21 cellular contexts compared by ENCODE assay signal in the genomic region with DNA sequence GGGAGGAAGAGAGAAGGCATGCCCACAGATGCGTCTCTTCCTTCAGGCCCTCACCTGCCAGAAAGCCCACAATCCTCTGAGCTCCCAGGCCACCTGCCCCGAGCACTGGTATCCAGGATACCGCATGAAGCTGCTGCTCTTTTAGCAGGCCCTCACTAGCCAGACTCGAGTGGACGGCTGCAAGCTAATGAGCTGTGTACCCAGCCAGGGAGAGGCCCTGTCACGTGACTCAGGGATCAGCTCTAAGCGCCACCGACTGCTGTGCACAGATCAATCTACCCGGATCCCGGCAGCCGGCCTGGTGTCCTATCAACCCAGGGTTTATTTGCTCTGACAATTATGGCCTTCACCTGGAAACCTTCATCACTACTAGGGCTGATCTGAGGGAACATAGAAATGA. TPM values are rescaled to one million over a fixed set of nuclear protein-coding genes. Genes with fewer than 3 reads are reported as not detected.
DNase-seq lines count a peak whose midpoint lies in the region; ATAC-seq and TF ChIP-seq lines count a peak whose summit lies in the region.
"Had no signal": no experiment of that assay in that cellular context is flagged by ENCODE, and none has a peak within 500 bp of the region (broad histone marks: within the 10 kb centered on the region; RNA-seq: fewer than 3 reads in every experiment).

No MANE protein-coding gene starts in this region.

- intact Hi-C loops in activated CD4-positive, alpha-beta memory T cell treated with anti-CD3 and anti-CD28 coated beads for 36 hours (cut with micrococcal nuclease) = no loop called here
- intact Hi-C loops in PC-3 (cut with micrococcal nuclease) = no loop called here

- no peaks in the 10 kb centered on the region for H3K9me2 ChIP-seq in PC-3 (replicated peaks; ENCODE audit: low read length)

- H3K4me1 Mint-ChIP-seq in activated CD4-positive, alpha-beta memory T cell treated with anti-CD3 and anti-CD28 coated beads for 36 hours (ENCODE audit: low read depth) = peaks cover 9% of the 10 kb centered on the region
- peaks cover 14% of the 10 kb centered on the region for H3K4me1 Mint-ChIP-seq in activated CD4-positive, alpha-beta memory T cell treated with anti-CD3 and anti-CD28 coated beads, Interleukin-2, amount 10 ng/mL, durations not matched to agents 7 days and 5 days
- H3K4me1 Mint-ChIP-seq in activated T-cell treated with anti-CD3 and anti-CD28 coated beads, Interleukin-2, amount 50 U/mL, for 72 hours (ENCODE audit: low read depth) = peaks cover 28% of the 10 kb centered on the region

- H3K4me3 ChIP-seq in PC-3 (ENCODE audit: low read length) = no peak overlapping the region
- H3K4me3 ChIP-seq: A549 had no signal

- peak; percentile 87 for ATAC-seq in left lobe of liver
- no peak for ATAC-seq in GM21717 (IDR thresholded peaks at IDR 0.05; ENCODE audit: unreplicated experiment)
- ATAC-seq in HG03565 (IDR thresholded peaks at IDR 0.05; ENCODE audit: unreplicated experiment) = no peak
- ATAC-seq in PC-3 = no peak
- ATAC-seq in activated T-cell treated with anti-CD3 and anti-CD28 coated beads, Interleukin-2, amount 50 U/mL, for 72 hours (replicated peaks in 1 of 2) = no peak
- ATAC-seq: A549; activated CD4-positive, alpha-beta T cell treated with anti-CD3 and anti-CD28 coated beads for 36 hours; activated T-cell treated with anti-CD3 and anti-CD28 coated beads, Interleukin-2, amount 50 U/mL, for 4 hours had no signal

- H3K4me1 ChIP-seq in PC-3 (ENCODE audit: insufficient read depth, low read length) = peaks cover 26% of the 10 kb centered on the region
- H3K4me1 ChIP-seq: A549 had no signal

- no peaks in the 10 kb centered on the region for H3K27me3 Mint-ChIP-seq in activated CD4-positive, alpha-beta memory T cell treated with anti-CD3 and anti-CD28 coated beads for 36 hours
- no peaks in the 10 kb centered on the region for H3K27me3 Mint-ChIP-seq in activated CD4-positive, alpha-beta memory T cell treated with anti-CD3 and anti-CD28 coated beads, Interleukin-2, amount 10 ng/mL, durations not matched to agents 7 days and 5 days
- H3K27me3 Mint-ChIP-seq in activated T-cell treated with anti-CD3 and anti-CD28 coated beads, Interleukin-2, amount 50 U/mL, for 72 hours (ENCODE audit: low read depth) = no peaks in the 10 kb centered on the region
- H3K27me3 Mint-ChIP-seq: activated CD4-positive, alpha-beta T cell treated with anti-CD3 and anti-CD28 coated beads for 36 hours; CD4-positive, alpha-beta memory T cell; type B pancreatic cell had no signal

- H3K9ac ChIP-seq in PC-3 (ENCODE audit: low read length) = no peak overlapping the region

- H3K27ac Mint-ChIP-seq in activated CD4-positive, alpha-beta memory T cell treated with anti-CD3 and anti-CD28 coated beads for 36 hours = peak overlapping the region; percentile 28
- no peak overlapping the region for H3K27ac Mint-ChIP-seq in activated CD4-positive, alpha-beta memory T cell treated with anti-CD3 and anti-CD28 coated beads, Interleukin-2, amount 10 ng/mL, durations not matched to agents 7 days and 5 days
- no peak overlapping the region for H3K27ac Mint-ChIP-seq in activated T-cell treated with anti-CD3 and anti-CD28 coated beads, Interleukin-2, amount 50 U/mL, for 72 hours
- H3K27ac Mint-ChIP-seq: activated CD4-positive, alpha-beta T cell treated with anti-CD3 and anti-CD28 coated beads for 36 hours; type B pancreatic cell had no signal

- H3K36me3 ChIP-seq in PC-3 (ENCODE audit: low read depth, low read length) = peaks cover 29% of the 10 kb centered on the region

- H4K20me1 ChIP-seq in PC-3 (ENCODE audit: low read length) = no peaks in the 10 kb centered on the region

- H3K27me3 ChIP-seq in PC-3 (ENCODE audit: low read length) = no peaks in the 10 kb centered on the region

- H2AFZ ChIP-seq in PC-3 (ENCODE audit: low read length) = no peak overlapping the region

- BruUV-seq in PC-3 (replicated peaks; lab: Mats Ljungman, UMichigan) = no TSS peak

- no peak for DNase-seq in activated CD4-positive, alpha-beta memory T cell treated with anti-CD3 and anti-CD28 coated beads for 36 hours
- DNase-seq in activated CD4-positive, alpha-beta memory T cell treated with anti-CD3 and anti-CD28 coated beads, Interleukin-2, amount 10 ng/mL, durations not matched to agents 7 days and 5 days = no peak
- DNase-seq in NCI-H748 (lab: John Stamatoyannopoulos, UW; ENCODE audit: unreplicated experiment) = peak; percentile 99
- DNase-seq in left lobe of liver (ENCODE audit: low spot score) = peak; percentile 66
- no peak for DNase-seq in PC-3
- DNase-seq in activated T-cell treated with anti-CD3 and anti-CD28 coated beads, Interleukin-2, amount 50 U/mL, for 72 hours = no peak
- DNase-seq: activated CD4-positive, alpha-beta T cell treated with anti-CD3 and anti-CD28 coated beads for 36 hours; activated T-cell treated with anti-CD3 and anti-CD28 coated beads, Interleukin-2, amount 50 U/mL, for 4 hours; CD4-positive, alpha-beta memory T cell; GDM1; kidney glomerular epithelial cell; NCI-H446 treated with DMSO at 0.1 percent for 48 hours; stimulated activated CD4-positive, alpha-beta T cell treated with anti-CD3 and anti-CD28 coated beads, Interleukin-2, amount 100 ng/mL, for 24 hours; stimulated activated CD8-positive, alpha-beta memory T cell treated with anti-CD3 and anti-CD28 coated beads, Interleukin-4, amount 100 ng/mL, for 48 hours; T-helper 2 cell had no signal

- POLR2A ChIA-PET in activated CD4-positive, alpha-beta memory T cell treated with anti-CD3 and anti-CD28 coated beads for 36 hours (lab: Charles Lee) = no interaction called here
- POLR2A ChIA-PET in activated CD4-positive, alpha-beta memory T cell treated with anti-CD3 and anti-CD28 coated beads, Interleukin-2, amount 10 ng/mL, durations not matched to agents 7 days and 5 days (lab: Charles Lee) = no interaction called here
- POLR2A ChIA-PET in PC-3 (lab: Charles Lee; ENCODE audit: unreplicated experiment) = no interaction called here

- no peak overlapping the region for H3K27ac ChIP-seq in PC-3 (ENCODE audit: low read length)
- H3K27ac ChIP-seq: A549, epithelial cell of prostate, RWPE1 had no signal

- H3K9me3 ChIP-seq in PC-3 (ENCODE audit: low read length) = no peaks in the 10 kb centered on the region
- H3K9me3 ChIP-seq: A549 had no signal

- H3K4me2 ChIP-seq in PC-3 (ENCODE audit: low read length) = no peak overlapping the region
- H3K4me2 ChIP-seq: A549 had no signal

- H3K9me3 Mint-ChIP-seq in activated CD4-positive, alpha-beta memory T cell treated with anti-CD3 and anti-CD28 coated beads for 36 hours = no peaks in the 10 kb centered on the region
- no peaks in the 10 kb centered on the region for H3K9me3 Mint-ChIP-seq in activated CD4-positive, alpha-beta memory T cell treated with anti-CD3 and anti-CD28 coated beads, Interleukin-2, amount 10 ng/mL, durations not matched to agents 7 days and 5 days
- no peaks in the 10 kb centered on the region for H3K9me3 Mint-ChIP-seq in activated T-cell treated with anti-CD3 and anti-CD28 coated beads, Interleukin-2, amount 50 U/mL, for 72 hours
- H3K9me3 Mint-ChIP-seq: activated T-cell treated with anti-CD3 and anti-CD28 coated beads, Interleukin-2, amount 50 U/mL, for 4 hours had no signal

- no peaks in the 10 kb centered on the region for H3F3A ChIP-seq in PC-3 (ENCODE audit: low read length, unreplicated experiment)

- H3K36me3 Mint-ChIP-seq in activated CD4-positive, alpha-beta memory T cell treated with anti-CD3 and anti-CD28 coated beads for 36 hours = peaks cover 47% of the 10 kb centered on the region
- H3K36me3 Mint-ChIP-seq in activated CD4-positive, alpha-beta memory T cell treated with anti-CD3 and anti-CD28 coated beads, Interleukin-2, amount 10 ng/mL, durations not matched to agents 7 days and 5 days (ENCODE audit: low read depth) = peaks cover 71% of the 10 kb centered on the region
- peaks cover 16 to 25% of the 10 kb centered on the region in 2 donors for H3K36me3 Mint-ChIP-seq in activated T-cell treated with anti-CD3 and anti-CD28 coated beads, Interleukin-2, amount 50 U/mL, for 72 hours (ENCODE audit: insufficient read depth in 2 of 2)

- TF ChIP-seq CTCF in PC-3 (conservative IDR thresholded peaks at IDR 0.05; ENCODE audit: low read depth, low read length) = no peak

- CTCF ChIA-PET in activated CD4-positive, alpha-beta memory T cell treated with anti-CD3 and anti-CD28 coated beads for 36 hours (lab: Charles Lee) = no interaction called here
- CTCF ChIA-PET in activated CD4-positive, alpha-beta memory T cell treated with anti-CD3 and anti-CD28 coated beads, Interleukin-2, amount 10 ng/mL, durations not matched to agents 7 days and 5 days (lab: Charles Lee) = no interaction called here
- CTCF ChIA-PET in PC-3 (lab: Charles Lee) = no interaction called here

- no peaks in the 10 kb centered on the region for H3K79me2 ChIP-seq in PC-3 (ENCODE audit: low read length)

- H3K4me3 Mint-ChIP-seq in activated CD4-positive, alpha-beta memory T cell treated with anti-CD3 and anti-CD28 coated beads for 36 hours = no peak overlapping the region
- no peak overlapping the region for H3K4me3 Mint-ChIP-seq in activated CD4-positive, alpha-beta memory T cell treated with anti-CD3 and anti-CD28 coated beads, Interleukin-2, amount 10 ng/mL, durations not matched to agents 7 days and 5 days
- H3K4me3 Mint-ChIP-seq in activated T-cell treated with anti-CD3 and anti-CD28 coated beads, Interleukin-2, amount 50 U/mL, for 72 hours = no peak overlapping the region
- H3K4me3 Mint-ChIP-seq: activated CD4-positive, alpha-beta T cell treated with anti-CD3 and anti-CD28 coated beads for 36 hours; activated T-cell treated with anti-CD3 and anti-CD28 coated beads, Interleukin-2, amount 50 U/mL, for 4 hours; CD4-positive, alpha-beta memory T cell; type B pancreatic cell had no signal

RNA-seq across cellular contexts. Expression of a gene that starts 39.0 kb away (rescaled TPM):
- total RNA-seq in activated CD4-positive, alpha-beta memory T cell treated with anti-CD3 and anti-CD28 coated beads for 36 hours = 10 to 100 TPM; 33.7 to 35.0 TPM
- 10 to 100 TPM; 46.6 to 46.8 TPM for total RNA-seq in activated CD4-positive, alpha-beta memory T cell treated with anti-CD3 and anti-CD28 coated beads, Interleukin-2, amount 10 ng/mL, durations not matched to agents 7 days and 5 days
- total RNA-seq in left lobe of liver (10.5 TPM), PC-3 (2014; rRNA removed) (21.8 and 41.9 TPM in 2 replicates)
- total RNA-seq in activated T-cell treated with anti-CD3 and anti-CD28 coated beads, Interleukin-2, amount 50 U/mL, for 72 hours = 10 to 100 TPM; 53.5 to 65.5 TPM

Comparison
In these comparisons a context has a peak if more than half of its experiments do, and no peak if none do; other contexts are left out.
1. DNase-seq: peak in NCI-H748 (single experiment) and left lobe of liver (single experiment); none in activated CD4-positive, alpha-beta memory T cell treated with anti-CD3 and anti-CD28 coated beads for 36 hours (single experiment), activated CD4-positive, alpha-beta memory T cell treated with anti-CD3 and anti-CD28 coated beads, Interleukin-2, amount 10 ng/mL, durations not matched to agents 7 days and 5 days (single experiment), PC-3 (single experiment) and activated T-cell treated with anti-CD3 and anti-CD28 coated beads, Interleukin-2, amount 50 U/mL, for 72 hours (0 of 2).